In the genomic region with DNA sequence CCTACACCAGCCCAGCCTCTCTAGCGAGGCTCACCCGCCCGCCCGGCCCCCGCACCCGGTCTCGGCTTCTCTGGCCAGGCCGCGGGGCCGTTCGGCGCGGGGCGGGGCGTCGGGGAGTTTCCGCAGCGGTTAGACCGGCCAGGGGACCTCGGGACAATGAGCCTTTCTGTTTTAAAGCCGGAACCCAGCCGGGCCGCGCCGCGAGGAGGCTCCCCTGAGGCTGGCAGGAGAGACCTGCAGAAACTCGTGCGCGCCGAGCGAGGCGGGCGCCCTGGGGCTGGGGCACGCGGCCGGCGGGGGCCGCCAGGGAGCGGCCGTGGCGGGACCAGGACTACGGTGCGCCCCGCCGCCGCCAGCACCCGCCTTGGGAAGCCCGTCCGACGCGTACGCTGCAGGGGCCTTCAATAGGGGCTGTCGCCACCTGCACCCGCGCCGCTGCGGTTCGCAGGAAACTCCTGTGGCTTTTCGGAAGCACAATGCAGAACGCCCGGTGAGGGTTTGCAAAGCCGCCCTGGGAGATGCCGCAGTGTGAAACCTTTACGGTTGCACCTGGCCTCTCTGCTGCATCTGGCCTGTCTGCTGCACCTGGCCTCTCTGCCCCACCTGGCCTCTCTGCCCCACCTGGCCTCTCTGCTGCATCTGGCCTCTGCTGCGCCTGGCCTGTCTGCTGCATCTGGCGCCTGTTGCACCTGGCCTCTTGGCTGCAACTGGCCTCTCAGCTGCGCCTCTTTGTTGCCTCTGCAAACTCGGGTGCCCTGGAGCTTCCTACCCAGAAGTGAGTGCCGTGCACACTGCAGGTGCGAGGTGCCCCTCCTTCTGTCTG, we compare ENCODE assay signal across 8 cellular contexts.
A peak's percentile ranks its signal among the peaks of the same experiment; 100 is the strongest.
DNase-seq lines count a peak whose midpoint lies in the region; ATAC-seq, FAIRE-seq and TF ChIP-seq lines count a peak whose summit lies in the region.

No MANE protein-coding gene starts in this region.

- no peak for TF ChIP-seq CTCF in Caco-2 (IDR thresholded peaks at IDR 0.05; ENCODE audit: insufficient read depth in 1 of 2, low read depth in 1 of 2, low read length in 1 of 2, severe bottlenecking in 1 of 2, unreplicated experiment in 1 of 2)
- TF ChIP-seq CTCF in left ventricle myocardium inferior (IDR thresholded peaks at IDR 0.05; ENCODE audit: borderline replicate concordance): no peak

- no peaks in the 10 kb centered on the region for H3K36me3 Mint-ChIP-seq in Caco-2 (ENCODE audit: insufficient read depth, unreplicated experiment)
- no peaks in the 10 kb centered on the region for H3K36me3 Mint-ChIP-seq in activated naive CD4-positive, alpha-beta T cell treated with anti-CD3 and anti-CD28 coated beads, Interleukin-2, amount 50 U/mL, for 72 hours

- H3K4me1 ChIP-seq in Caco-2 (no peaks in the 10 kb centered on the region), left ventricle myocardium inferior (peaks cover 12% of the 10 kb centered on the region)

- H3K27ac ChIP-seq in left ventricle myocardium inferior (replicated peaks): peak overlapping the region; percentile 77

- no peaks in the 10 kb centered on the region for H3K4me1 Mint-ChIP-seq in Caco-2 (ENCODE audit: low read depth, unreplicated experiment)

- no peaks in the 10 kb centered on the region for H3K27me3 ChIP-seq in Caco-2 (replicated peaks; ENCODE audit: control insufficient read depth, insufficient read depth, low read length)
- no peaks in the 10 kb centered on the region for H3K27me3 ChIP-seq in left ventricle myocardium inferior (ENCODE audit: low read depth)

- intact Hi-C loops in Caco-2 (cut with micrococcal nuclease; ENCODE audit: unreplicated experiment) (loop anchor here (5.0 kb wide), 1 partner anchor 74 kb away; no protein-coding TSS in a partner anchor), left ventricle myocardium inferior (cut with micrococcal nuclease) (no loop called here)

- no peak for FAIRE-seq in HTR-8/SVneo (lab: Jason Lieb, UNC)

- H3K27me3 Mint-ChIP-seq in Caco-2 (ENCODE audit: insufficient read depth, unreplicated experiment): no peaks in the 10 kb centered on the region

- peak overlapping the region; percentile 45 for H3K27ac Mint-ChIP-seq in Caco-2 (ENCODE audit: unreplicated experiment)
- H3K27ac Mint-ChIP-seq in activated naive CD4-positive, alpha-beta T cell treated with anti-CD3 and anti-CD28 coated beads, Interleukin-2, amount 50 U/mL, for 72 hours: peak overlapping the region in 1 of 2 donors; percentile 36

- POLR2A ChIA-PET in Caco-2 (lab: Charles Lee): no interaction called here

- peak; percentile 72 to 78 for DNase-seq in Caco-2
- peak; percentile 19 for DNase-seq in HTR-8/SVneo (ENCODE audit: insufficient read length, low spot score)
- peak; percentile 60 for DNase-seq in SHP77 treated with DMSO at 0.1 percent for 48 hours (lab: John Stamatoyannopoulos, UW)
- DNase-seq in activated naive CD4-positive, alpha-beta T cell treated with anti-CD3 and anti-CD28 coated beads, Interleukin-2, amount 50 U/mL, for 72 hours (ENCODE audit: low spot score in 2 of 2): peak; percentile 44 to 66
- DNase-seq in left ventricle myocardium inferior: peak; percentile 63
- peak; percentile 12 for DNase-seq in putamen (ENCODE audit: low spot score)
- DNase-seq in GOT3 (lab: John Stamatoyannopoulos, UW): no peak

- H3K9me3 ChIP-seq in Caco-2 (no peaks in the 10 kb centered on the region), left ventricle myocardium inferior (replicated peaks) (peaks cover 10% of the 10 kb centered on the region)

- peak overlapping the region; percentile 78 for H3K4me3 Mint-ChIP-seq in Caco-2 (ENCODE audit: unreplicated experiment)

- H3K36me3 ChIP-seq in Caco-2 (ENCODE audit: control insufficient read depth, insufficient read depth, low read length) (no peaks in the 10 kb centered on the region), left ventricle myocardium inferior (no peaks in the 10 kb centered on the region)

- BruUV-seq in Caco-2 (replicated peaks; lab: Mats Ljungman, UMichigan): no TSS peak

- CTCF ChIA-PET in Caco-2 (lab: Charles Lee): no interaction called here

- no peaks in the 10 kb centered on the region for H3K9me3 Mint-ChIP-seq in Caco-2 (ENCODE audit: unreplicated experiment)
- H3K9me3 Mint-ChIP-seq in activated naive CD4-positive, alpha-beta T cell treated with anti-CD3 and anti-CD28 coated beads, Interleukin-2, amount 50 U/mL, for 72 hours: no peaks in the 10 kb centered on the region

- H3K4me3 ChIP-seq in Caco-2 (ENCODE audit: low read depth, low read length) (peak overlapping the region; percentile 39), left ventricle myocardium inferior (peak overlapping the region; percentile 71)

- peak; percentile 72 for ATAC-seq in GM21381 (IDR thresholded peaks at IDR 0.05; ENCODE audit: unreplicated experiment)
- peak; percentile 69 to 82 for ATAC-seq in activated naive CD4-positive, alpha-beta T cell treated with anti-CD3 and anti-CD28 coated beads, Interleukin-2, amount 50 U/mL, for 72 hours
